18 cellular contexts compared by ENCODE assay signal in the genomic region with DNA sequence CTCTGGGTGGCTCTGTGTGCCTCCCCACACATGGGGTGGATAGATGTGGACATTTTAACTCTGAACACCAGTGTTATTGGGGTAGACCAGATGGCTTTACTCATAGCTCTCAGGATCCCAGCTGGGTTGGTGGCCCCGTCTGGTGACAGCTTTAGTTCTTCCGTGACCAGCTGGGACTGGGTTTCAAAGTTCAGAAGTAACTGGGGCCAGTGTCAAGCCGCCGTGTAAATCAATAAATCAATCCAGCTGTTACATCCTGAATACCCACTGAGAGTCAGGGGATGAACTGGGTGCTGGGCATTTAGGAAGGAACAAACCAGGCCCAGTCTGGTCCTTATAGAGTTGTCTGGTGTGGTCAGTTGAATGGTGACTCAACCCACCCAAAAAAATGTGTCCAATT.
A peak's percentile ranks its signal among the peaks of the same experiment; 100 is the strongest.
DNase-seq lines count a peak whose midpoint lies in the region; ATAC-seq, FAIRE-seq and TF ChIP-seq lines count a peak whose summit lies in the region.
"Had no signal": no experiment of that assay in that cellular context is flagged by ENCODE, and none has a peak within 500 bp of the region (broad histone marks: within the 10 kb centered on the region; RNA-seq: fewer than 3 reads in every experiment).

No MANE protein-coding gene starts in this region.

- H2BK5ac ChIP-seq in H1 (ENCODE audit: low read depth, low read length) = peak overlapping the region; percentile 56; the same call in 1 of the 2 replicates

- H3K4ac ChIP-seq in H1 (replicated peaks; ENCODE audit: insufficient read length, low read depth, low read length) = no peak overlapping the region

- no peak overlapping the region for H3K4me2 ChIP-seq in H1 (ENCODE audit: insufficient read depth in 1 of 2, low read depth in 2 of 2, low read length in 2 of 2)
- no peak overlapping the region for H3K4me2 ChIP-seq in HepG2 (ENCODE audit: low read depth, low read length)
- H3K4me2 ChIP-seq: BLaER1 had no signal

- H2BK12ac ChIP-seq in H1 (ENCODE audit: low read depth, low read length) = no peak overlapping the region

- H3K9ac ChIP-seq in H1 (replicated peaks in 1 of 4; ENCODE audit: extremely low read depth in 1 of 4, low read depth in 3 of 4, low read length in 3 of 4) (no peak overlapping the region), HepG2 (ENCODE audit: insufficient read depth, low read depth, low read length) (no peak overlapping the region)
- H3K9ac ChIP-seq: BLaER1 had no signal

- no peaks in the 10 kb centered on the region for H3K36me3 Mint-ChIP-seq in activated CD4-positive, alpha-beta memory T cell treated with anti-CD3 and anti-CD28 coated beads for 36 hours
- H3K36me3 Mint-ChIP-seq: CD14-positive monocyte; CD4-positive, alpha-beta memory T cell had no signal

- POLR2A ChIA-PET in H1 (lab: Charles Lee; ENCODE audit: partially characterized antibody) = no interaction called here
- POLR2A ChIA-PET in HepG2 (lab: Yijun Ruan, JAX) = no interaction called here
- POLR2A ChIA-PET in activated CD4-positive, alpha-beta memory T cell treated with anti-CD3 and anti-CD28 coated beads for 36 hours (lab: Charles Lee) = no interaction called here

- no peak for TF ChIP-seq EP300 in H1 (IDR thresholded peaks at IDR 0.05; ENCODE audit: borderline replicate concordance in 1 of 2, low read depth in 2 of 2, low read length in 2 of 2)
- peak in 1 of 2 experiments; percentile 31; a peak in 1 of 4 replicates for TF ChIP-seq EP300 in HepG2 (IDR thresholded peaks at IDR 0.05; ENCODE audit: low read depth in 2 of 2, low read length in 2 of 2)
- TF ChIP-seq EP300 in HepG2 (CRISPR knock-in tag; IDR thresholded peaks at IDR 0.05; ENCODE audit: borderline replicate concordance) = no peak

- H3K23me2 ChIP-seq in H1 (ENCODE audit: low read depth, low read length) = no peaks in the 10 kb centered on the region

- H3K27me3 Mint-ChIP-seq in activated CD4-positive, alpha-beta memory T cell treated with anti-CD3 and anti-CD28 coated beads for 36 hours = peaks cover 10% of the 10 kb centered on the region

- no peak overlapping the region for H3K14ac ChIP-seq in H1 (ENCODE audit: insufficient read length)

- H2AFZ ChIP-seq in H1 (ENCODE audit: low read length) = no peak overlapping the region
- H2AFZ ChIP-seq in HepG2 (ENCODE audit: low read length) = no peak overlapping the region

- H3K27me3 ChIP-seq in H1 (replicated peaks in 1 of 4; ENCODE audit: control insufficient read depth in 3 of 4, extremely low read depth in 1 of 4, insufficient read depth in 3 of 4, low read length in 3 of 4) = no peaks in the 10 kb centered on the region
- H3K27me3 ChIP-seq in HepG2 (ENCODE audit: control insufficient read depth in 1 of 2, insufficient read depth in 2 of 2, low read length in 2 of 2) = no peaks in the 10 kb centered on the region
- no peaks in the 10 kb centered on the region for H3K27me3 ChIP-seq in small intestine (ENCODE audit: control insufficient read depth in 2 of 2, insufficient read depth in 2 of 2, low read length in 2 of 2)

- no peak overlapping the region for H3K18ac ChIP-seq in H1 (ENCODE audit: extremely low read depth, low read length)

- no peak overlapping the region for H4K91ac ChIP-seq in H1 (replicated peaks; ENCODE audit: insufficient read length, low read length)

- H4K20me1 ChIP-seq in H1 (replicated peaks in 1 of 2; ENCODE audit: control insufficient read depth in 1 of 2, insufficient read depth in 2 of 2, low read length in 2 of 2) = no peaks in the 10 kb centered on the region
- peaks cover 9% of the 10 kb centered on the region; the same call in 1 of the 2 replicates for H4K20me1 ChIP-seq in HepG2 (ENCODE audit: insufficient read depth, low read length)

- H4K8ac ChIP-seq in H1 (ENCODE audit: extremely low read depth, insufficient read depth, low read length) = no peak overlapping the region

- H3K27ac ChIP-seq in H1 (ENCODE audit: low read depth, low read length) = no peak overlapping the region
- no peak overlapping the region for H3K27ac ChIP-seq in HepG2 (ENCODE audit: extremely low read length, insufficient read depth, low read length)
- H3K27ac ChIP-seq in small intestine (ENCODE audit: low read depth in 1 of 2, low read length in 1 of 2) = no peak overlapping the region
- H3K27ac ChIP-seq: BLaER1, HL-60 had no signal

- DNase-seq in NCI-H82 (lab: John Stamatoyannopoulos, UW) (peak; percentile 24), NCI-H82 treated with DMSO at 0.1 percent for 48 hours (lab: John Stamatoyannopoulos, UW; ENCODE audit: unreplicated experiment) (no peak), H1 (ENCODE audit: low read depth in 1 of 2, low spot score in 2 of 2) (no peak), HepG2 (ENCODE audit: low spot score) (peak; percentile 13), small intestine (peak; percentile 29), NOMO-1 treated with dmso at 0.1 percent for 144 hours (lab: John Stamatoyannopoulos, UW; ENCODE audit: unreplicated experiment) (no peak)
- DNase-seq in activated CD4-positive, alpha-beta memory T cell treated with anti-CD3 and anti-CD28 coated beads for 36 hours = no peak
- DNase-seq: 8988T; Calu3; CD4-positive, alpha-beta memory T cell had no signal

- H3K27ac Mint-ChIP-seq in activated CD4-positive, alpha-beta memory T cell treated with anti-CD3 and anti-CD28 coated beads for 36 hours = no peak overlapping the region
- H3K27ac Mint-ChIP-seq: CD14-positive monocyte; CD4-positive, alpha-beta memory T cell had no signal

- H3K79me1 ChIP-seq in H1 (ENCODE audit: low read depth, low read length) = no peaks in the 10 kb centered on the region

- CTCF ChIA-PET in H1 (lab: Charles Lee; ENCODE audit: partially characterized antibody) (interaction anchor here (1.3 kb wide), 1 partner anchor 65 kb away, joined by 3 read pairs; no protein-coding TSS in a partner anchor), HepG2 (lab: Yijun Ruan, JAX; ENCODE audit: low intra/inter-chr PET ratio, low total read pairs) (no interaction called here)
- CTCF ChIA-PET in activated CD4-positive, alpha-beta memory T cell treated with anti-CD3 and anti-CD28 coated beads for 36 hours (lab: Charles Lee) = no interaction called here

- peak; percentile 74 for ATAC-seq in HepG2
- ATAC-seq in HG03460 (IDR thresholded peaks at IDR 0.05; ENCODE audit: unreplicated experiment) = no peak

- no peak overlapping the region for H2BK120ac ChIP-seq in H1 (replicated peaks; ENCODE audit: low read depth, low read length)

- TF ChIP-seq POLR2A in H1 (IDR thresholded peaks at IDR 0.05; ENCODE audit: control extremely low read depth in 1 of 2, low read depth in 2 of 2, low read length in 2 of 2) (no peak), HepG2 (IDR thresholded peaks at IDR 0.05; ENCODE audit: insufficient read depth in 1 of 2, low read depth in 2 of 2, low read length in 2 of 2) (no peak)

- peaks cover 8 to 22% (median 16%) of the 10 kb centered on the region in 4 experiments for H3K4me1 ChIP-seq in H1 (replicated peaks in 1 of 4; ENCODE audit: control insufficient read depth in 3 of 4, insufficient read depth in 4 of 4, low read length in 3 of 4)
- H3K4me1 ChIP-seq in HepG2 (ENCODE audit: insufficient read depth, low read length) = peaks cover 24% of the 10 kb centered on the region
- no peaks in the 10 kb centered on the region for H3K4me1 ChIP-seq in small intestine (ENCODE audit: control insufficient read depth in 2 of 2, insufficient read depth in 1 of 2, low read depth in 1 of 2, low read length in 1 of 2)
- H3K4me1 ChIP-seq: HAP-1 had no signal

- H2AK5ac ChIP-seq in H1 (ENCODE audit: low read depth, low read length) = no peak overlapping the region

- H3K9me3 ChIP-seq in H1 (ENCODE audit: insufficient read depth in 2 of 2, low read depth in 1 of 2, low read length in 1 of 2) (no peaks in the 10 kb centered on the region), HepG2 (ENCODE audit: low read length) (no peaks in the 10 kb centered on the region), small intestine (ENCODE audit: control insufficient read depth, low read depth) (no peaks in the 10 kb centered on the region)
- H3K9me3 ChIP-seq: BLaER1, HAP-1 had no signal

- H3K4me3 Mint-ChIP-seq in activated CD4-positive, alpha-beta memory T cell treated with anti-CD3 and anti-CD28 coated beads for 36 hours = no peak overlapping the region
- H3K4me3 Mint-ChIP-seq: CD4-positive, alpha-beta memory T cell had no signal

- in situ Hi-C loops in HepG2 (cut with HindIII; ENCODE audit: extremely low pct_ligation_motif_present, low pct_unique_long_range_greater_than_20kb) = no loop called here

- no peaks in the 10 kb centered on the region for H3K4me1 Mint-ChIP-seq in activated CD4-positive, alpha-beta memory T cell treated with anti-CD3 and anti-CD28 coated beads for 36 hours (ENCODE audit: low read depth)
- H3K4me1 Mint-ChIP-seq: CD14-positive monocyte had no signal

- H4K5ac ChIP-seq in H1 (ENCODE audit: insufficient read length, low read depth, low read length) = no peak overlapping the region

- no peak overlapping the region for H2BK15ac ChIP-seq in H1 (ENCODE audit: low read length)

- H3K4me3 ChIP-seq in H1 (ENCODE audit: extremely low read depth in 1 of 4, insufficient read depth in 2 of 4, low read depth in 3 of 4, low read length in 4 of 4) (no peak overlapping the region), HepG2 (replicated peaks in 1 of 3; ENCODE audit: insufficient read depth in 1 of 3, low read depth in 2 of 3, low read length in 3 of 3) (no peak overlapping the region), small intestine (ENCODE audit: low read depth in 1 of 2, low read length in 2 of 2) (no peak overlapping the region)
- H3K4me3 ChIP-seq: BLaER1, HAP-1 had no signal

- no peaks in the 10 kb centered on the region for H3K36me3 ChIP-seq in H1 (ENCODE audit: control insufficient read depth in 2 of 4, insufficient read depth in 4 of 4, low read length in 3 of 4)
- peaks cover 10 to 14% of the 10 kb centered on the region in 2 experiments; a peak in 3 of 5 replicates for H3K36me3 ChIP-seq in HepG2 (replicated peaks in 1 of 2; ENCODE audit: control insufficient read depth in 1 of 2, insufficient read depth in 2 of 2, low read length in 2 of 2)
- H3K36me3 ChIP-seq in small intestine (ENCODE audit: control insufficient read depth in 2 of 2, insufficient read depth in 2 of 2, low read length in 2 of 2) = no peaks in the 10 kb centered on the region
- H3K36me3 ChIP-seq: BLaER1, HAP-1 had no signal

- H2BK20ac ChIP-seq in H1 (ENCODE audit: low read length) = no peak overlapping the region

- TF ChIP-seq CTCF in H1 (IDR thresholded peaks at IDR 0.05; ENCODE audit: control extremely low read depth in 1 of 3, insufficient read depth in 1 of 3, low read depth in 1 of 3, low read length in 3 of 3) (no peak), HepG2 (CRISPR knock-in tag; IDR thresholded peaks at IDR 0.05) (no peak)

- 100% methylated on average over 4 of the region's 4 CpGs; no CpG with 5 or more reads in 1 of the 2 experiments for WGBS in H1 (ENCODE audit: extremely low coverage in 1 of 2, insufficient coverage in 1 of 2, insufficient read length in 1 of 2, insufficient replicate concordance in 2 of 2, low coverage in 1 of 2, low lambda C conversion rate in 2 of 2, missing lambda C conversion rate in 1 of 2), 2 experiments
- 10% methylated on average over 2 of the region's 4 CpGs for WGBS in HepG2 (ENCODE audit: low lambda C conversion rate)
- 29 to 47% (median 46%) methylated on average over 4 of the region's 4 CpGs for WGBS in small intestine, 3 donors

- TF ChIP-seq RAD21 in H1 (IDR thresholded peaks at IDR 0.05 in 1 of 2, conservative IDR thresholded peaks at IDR 0.05 in 1 of 2; ENCODE audit: low read depth in 2 of 2, low read length in 2 of 2) (no peak), HepG2 (CRISPR knock-in tag; IDR thresholded peaks at IDR 0.05) (no peak)

- BruUV-seq in HepG2 (replicated peaks; lab: Mats Ljungman, UMichigan) = no TSS peak

- H3K56ac ChIP-seq in H1 (replicated peaks; ENCODE audit: insufficient read length, low read depth, low read length) = no peak overlapping the region

- H3K79me2 ChIP-seq in H1 (ENCODE audit: control insufficient read depth in 1 of 2, insufficient read depth in 2 of 2, low read length in 2 of 2) (no peaks in the 10 kb centered on the region), HepG2 (ENCODE audit: insufficient read depth, low read length) (no peaks in the 10 kb centered on the region)

- H3K23ac ChIP-seq in H1 (ENCODE audit: insufficient read length) = no peak overlapping the region

- no peaks in the 10 kb centered on the region for H3K9me3 Mint-ChIP-seq in activated CD4-positive, alpha-beta memory T cell treated with anti-CD3 and anti-CD28 coated beads for 36 hours

- intact Hi-C loops in HepG2 (cut with micrococcal nuclease; ENCODE audit: unreplicated experiment) = no loop called here
- intact Hi-C loops in activated CD4-positive, alpha-beta memory T cell treated with anti-CD3 and anti-CD28 coated beads for 36 hours (cut with micrococcal nuclease) = no loop called here

- no peak for FAIRE-seq in H1 (lab: Jason Lieb, UNC)
- no peak for FAIRE-seq in HepG2 (lab: Jason Lieb, UNC)
- no peak for FAIRE-seq in small intestine (lab: Jason Lieb, UNC)
- FAIRE-seq: G401.6, GM12891, GM19239 had no signal

Comparison
In these comparisons a context has a peak if more than half of its experiments do, and no peak if none do; other contexts are left out.
1. DNase-seq: peak in NCI-H82 (single experiment), HepG2 (single experiment) and small intestine (single experiment); none in NCI-H82 treated with DMSO at 0.1 percent for 48 hours (single experiment), H1 (0 of 2), NOMO-1 treated with dmso at 0.1 percent for 144 hours (single experiment) and activated CD4-positive, alpha-beta memory T cell treated with anti-CD3 and anti-CD28 coated beads for 36 hours (single experiment).